Comparison of ENCODE assay signal across 8 cellular contexts in the genomic region with DNA sequence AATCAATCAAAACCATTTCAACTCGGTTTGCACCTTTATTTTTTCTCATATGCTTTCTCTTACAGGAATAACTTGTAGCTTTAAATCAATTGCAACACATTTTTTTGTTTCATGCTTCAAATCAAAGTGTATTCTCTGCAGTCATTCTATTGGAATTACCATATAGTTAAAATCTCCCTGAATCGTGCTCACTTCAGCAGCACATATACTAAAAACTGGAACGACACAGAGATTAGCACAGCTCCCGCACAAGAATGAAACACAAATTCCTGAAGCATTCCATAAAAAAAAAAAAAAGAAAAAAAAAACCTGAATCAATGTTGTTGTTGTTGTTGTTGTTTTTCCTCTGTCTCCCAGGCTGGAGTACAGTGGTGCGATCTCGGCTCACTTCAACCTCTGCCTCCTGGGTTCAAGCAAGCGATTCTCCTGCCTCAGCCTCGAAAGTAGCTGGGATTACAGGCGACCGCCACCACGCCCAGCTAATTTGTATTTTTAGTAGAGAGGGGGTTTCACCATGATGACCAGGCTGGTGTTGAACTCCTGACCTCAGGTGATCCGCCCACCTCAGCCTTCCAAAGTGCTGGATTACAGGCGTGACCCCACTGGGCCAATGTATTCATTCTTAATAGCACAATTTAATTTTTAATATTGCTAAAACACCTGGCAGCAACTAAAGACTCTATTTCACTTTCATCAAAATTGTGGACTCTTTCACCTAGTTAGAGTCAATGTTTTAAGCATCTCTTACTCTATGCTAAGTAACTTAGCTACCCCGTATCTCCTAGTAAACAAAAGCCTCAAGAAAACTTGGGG. TPM values are rescaled to one million over a fixed set of nuclear protein-coding genes. Genes with fewer than 3 reads are reported as not detected.
DNase-seq lines count a peak whose midpoint lies in the region; ATAC-seq, FAIRE-seq and TF ChIP-seq lines count a peak whose summit lies in the region.

No MANE protein-coding gene starts in this region.

- intact Hi-C loops in CD14-positive monocyte (cut with micrococcal nuclease) = no loop called here

- no peak for ATAC-seq in natural killer cell treated with Interleukin-12 subunit alpha and Interleukin-12 subunit beta and Interleukin-15 and Interleukin-18, amount 100 ng/mL, for 72 hours
- ATAC-seq in HG03159 (IDR thresholded peaks at IDR 0.05; ENCODE audit: unreplicated experiment) = no peak

- H3K27me3 ChIP-seq in KMS-11 (ENCODE audit: insufficient read depth, low read depth) = no peaks in the 10 kb centered on the region

- DNase-seq in CD14-positive monocyte (ENCODE audit: low spot score) (no peak), chondrocyte (ENCODE audit: low spot score) (no peak), NCI-H2171 (lab: John Stamatoyannopoulos, UW) (no peak), SW480 (ENCODE audit: low spot score) (no peak), D721Med (ENCODE audit: insufficient read length, low spot score) (no peak)
- no peak for DNase-seq in natural killer cell treated with Interleukin-12 subunit alpha and Interleukin-12 subunit beta and Interleukin-15 and Interleukin-18, amount 100 ng/mL, for 72 hours (ENCODE audit: low spot score)

- H4K20me1 ChIP-seq in KMS-11 (ENCODE audit: insufficient read depth) = no peaks in the 10 kb centered on the region

- peaks cover 43% of the 10 kb centered on the region for H3K79me2 ChIP-seq in KMS-11 (ENCODE audit: insufficient read depth, low read depth)

- H3K4me3 Mint-ChIP-seq in CD14-positive monocyte = peak overlapping the region; percentile 87 to 99
- peak overlapping the region; percentile 81 for H3K4me3 Mint-ChIP-seq in chondrocyte (ENCODE audit: unreplicated experiment)
- H3K4me3 Mint-ChIP-seq in natural killer cell treated with Interleukin-12 subunit alpha and Interleukin-12 subunit beta and Interleukin-15 and Interleukin-18, amount 100 ng/mL, for 72 hours = peak overlapping the region; percentile 98

- H3K36me3 ChIP-seq in KMS-11 (ENCODE audit: insufficient read depth) = peaks cover 10% of the 10 kb centered on the region; the same call in 1 of the 2 replicates

- H3K27ac ChIP-seq in KMS-11 = peak overlapping the region; percentile 80; the same call in 1 of the 2 replicates

- TF ChIP-seq CTCF in CD14-positive monocyte (IDR thresholded peaks at IDR 0.05) (no peak), KMS-11 (conservative IDR thresholded peaks at IDR 0.05; ENCODE audit: low read depth, low read length) (no peak), chondrocyte (IDR thresholded peaks at IDR 0.05) (no peak), D721Med (IDR thresholded peaks at IDR 0.05; ENCODE audit: insufficient read depth, missing control alignments) (no peak)

- peaks cover 20% of the 10 kb centered on the region for H3K4me1 ChIP-seq in KMS-11 (ENCODE audit: low read depth, poor library complexity, severe bottlenecking)

- no peak overlapping the region for H2AFZ ChIP-seq in KMS-11 (ENCODE audit: low read depth)

- H3K27ac Mint-ChIP-seq in CD14-positive monocyte (peak overlapping the region in 5 of 7 donors; percentile 38 to 95 (median 91)), chondrocyte (ENCODE audit: unreplicated experiment) (peak overlapping the region; percentile 97)
- peak overlapping the region; percentile 96 to 97 for H3K27ac Mint-ChIP-seq in natural killer cell treated with Interleukin-12 subunit alpha and Interleukin-12 subunit beta and Interleukin-15 and Interleukin-18, amount 100 ng/mL, for 72 hours

- no peaks in the 10 kb centered on the region for H3K27me3 Mint-ChIP-seq in CD14-positive monocyte (ENCODE audit: low read depth in 3 of 3)
- no peaks in the 10 kb centered on the region for H3K27me3 Mint-ChIP-seq in chondrocyte (ENCODE audit: low read depth)
- no peaks in the 10 kb centered on the region for H3K27me3 Mint-ChIP-seq in natural killer cell treated with Interleukin-12 subunit alpha and Interleukin-12 subunit beta and Interleukin-15 and Interleukin-18, amount 100 ng/mL, for 72 hours

- H3K9ac ChIP-seq in KMS-11 = peak overlapping the region; percentile 84; the same call in 1 of the 2 replicates

- H3K4me1 Mint-ChIP-seq in CD14-positive monocyte (peaks cover 13% of the 10 kb centered on the region), chondrocyte (ENCODE audit: low read depth) (peaks cover 29% of the 10 kb centered on the region)
- H3K4me1 Mint-ChIP-seq in natural killer cell treated with Interleukin-12 subunit alpha and Interleukin-12 subunit beta and Interleukin-15 and Interleukin-18, amount 100 ng/mL, for 72 hours (ENCODE audit: low read depth in 2 of 2) = peaks cover 13 to 16% of the 10 kb centered on the region in 2 donors

- no peak overlapping the region for H3K4me3 ChIP-seq in KMS-11 (IDR thresholded peaks at IDR 0.05; ENCODE audit: insufficient read depth, low read depth, low read length)

- H3K36me3 Mint-ChIP-seq in CD14-positive monocyte (peaks cover 18 to 30% of the 10 kb centered on the region in 2 donors), chondrocyte (ENCODE audit: low read depth) (peaks cover 8% of the 10 kb centered on the region)
- H3K36me3 Mint-ChIP-seq in natural killer cell treated with Interleukin-12 subunit alpha and Interleukin-12 subunit beta and Interleukin-15 and Interleukin-18, amount 100 ng/mL, for 72 hours = peaks cover 4% of the 10 kb centered on the region

- H3K9me3 Mint-ChIP-seq in CD14-positive monocyte (no peaks in the 10 kb centered on the region), chondrocyte (ENCODE audit: low read depth) (no peaks in the 10 kb centered on the region)
- no peaks in the 10 kb centered on the region for H3K9me3 Mint-ChIP-seq in natural killer cell treated with Interleukin-12 subunit alpha and Interleukin-12 subunit beta and Interleukin-15 and Interleukin-18, amount 100 ng/mL, for 72 hours

- FAIRE-seq in D721Med (lab: Jason Lieb, UNC) = no peak

- peak overlapping the region; percentile 71 for H3K4me2 ChIP-seq in KMS-11

RNA-seq across cellular contexts. Expression of a gene that starts 1.5 kb away (rescaled TPM):
- 10 to 100 TPM; 47.4 to 47.9 TPM for polyA plus RNA-seq in CD14-positive monocyte
- total RNA-seq in chondrocyte = 79.0 to 94.8 TPM (median 79.6 TPM) in 3 replicates
- total RNA-seq in natural killer cell treated with Interleukin-12 subunit alpha and Interleukin-12 subunit beta and Interleukin-15 and Interleukin-18, amount 100 ng/mL, for 72 hours = 100 to 1,000 TPM in 1 of 2 donors, 10 to 100 TPM in 1; 81.9 to 103 TPM

RNA-seq across cellular contexts. Expression of a gene that starts 26.3 kb away (rescaled TPM):
- polyA plus RNA-seq in CD14-positive monocyte = not detected
- total RNA-seq in chondrocyte = not detected in 3 replicates
- total RNA-seq in natural killer cell treated with Interleukin-12 subunit alpha and Interleukin-12 subunit beta and Interleukin-15 and Interleukin-18, amount 100 ng/mL, for 72 hours = not detected

RNA-seq across cellular contexts. Expression of a gene that starts 47.2 kb away (rescaled TPM):
- 1 to 10 TPM; 1.5 to 2.8 TPM for polyA plus RNA-seq in CD14-positive monocyte
- total RNA-seq in chondrocyte = 10.8 to 11.9 TPM (median 11.0 TPM) in 3 replicates
- total RNA-seq in natural killer cell treated with Interleukin-12 subunit alpha and Interleukin-12 subunit beta and Interleukin-15 and Interleukin-18, amount 100 ng/mL, for 72 hours = 10 to 100 TPM; 14.9 to 18.9 TPM

RNA-seq across cellular contexts. Expression of a gene that starts 48.5 kb away (rescaled TPM):
- polyA plus RNA-seq in CD14-positive monocyte = 10 to 100 TPM; 32.7 to 33.5 TPM
- total RNA-seq in chondrocyte = 31.6 to 49.8 TPM (median 49.7 TPM) in 3 replicates
- total RNA-seq in natural killer cell treated with Interleukin-12 subunit alpha and Interleukin-12 subunit beta and Interleukin-15 and Interleukin-18, amount 100 ng/mL, for 72 hours = 10 to 100 TPM; 38.6 to 74.8 TPM

RNA-seq across cellular contexts. Expression of a gene that starts 48.7 kb away (rescaled TPM):
- 1 to 10 TPM; 3.8 to 5.1 TPM for polyA plus RNA-seq in CD14-positive monocyte
- total RNA-seq in chondrocyte = 15.3 to 17.0 TPM (median 16.0 TPM) in 3 replicates
- total RNA-seq in natural killer cell treated with Interleukin-12 subunit alpha and Interleukin-12 subunit beta and Interleukin-15 and Interleukin-18, amount 100 ng/mL, for 72 hours = 10 to 100 TPM; 14.6 to 20.0 TPM
